ENCODE assay signal across 8 cellular contexts in genomic region chr1:5975133-5975880, GRCh38. TPM values are rescaled to one million over a fixed set of nuclear protein-coding genes. Genes with fewer than 3 reads are reported as not detected.
A peak's percentile ranks its signal among the peaks of the same experiment; 100 is the strongest.
DNase-seq lines count a peak whose midpoint lies in the region; ATAC-seq and TF ChIP-seq lines count a peak whose summit lies in the region.

No MANE protein-coding gene starts in this region.

- no peak for TF ChIP-seq EP300 in ovary (IDR thresholded peaks at IDR 0.05)

- POLR2A ChIA-PET in BJ (lab: Charles Lee): no interaction called here

- H3K4me3 Mint-ChIP-seq in activated naive CD4-positive, alpha-beta T cell treated with anti-CD3 and anti-CD28 coated beads for 36 hours: no peak overlapping the region

- ATAC-seq in GM21515 (IDR thresholded peaks at IDR 0.05; ENCODE audit: unreplicated experiment) (no peak), HG02798 (IDR thresholded peaks at IDR 0.05; ENCODE audit: poor library complexity, unreplicated experiment) (no peak)

- CTCF ChIA-PET in BJ (lab: Yijun Ruan, JAX): interaction anchor here (0.6 to 5.9 kb wide), 11 partner anchors 9 to 1325 kb away, joined by 3 to 44 read pairs (median 4); no protein-coding TSS in a partner anchor
- CTCF ChIA-PET in activated naive CD4-positive, alpha-beta T cell treated with anti-CD3 and anti-CD28 coated beads for 36 hours (lab: Charles Lee): no interaction called here

- H3K9me3 ChIP-seq in ovary: no peaks in the 10 kb centered on the region

- H3K36me3 ChIP-seq in BJ (ENCODE audit: control insufficient read depth, insufficient read depth, low read length): no peaks in the 10 kb centered on the region
- no peaks in the 10 kb centered on the region for H3K36me3 ChIP-seq in ovary

- H3K9me3 Mint-ChIP-seq in activated naive CD4-positive, alpha-beta T cell treated with anti-CD3 and anti-CD28 coated beads for 36 hours: no peaks in the 10 kb centered on the region

- DNase-seq in BJ (ENCODE audit: low read depth) (no peak), GM20000 (ENCODE audit: low spot score) (peak; percentile 58), NOMO-1 (lab: John Stamatoyannopoulos, UW; ENCODE audit: unreplicated experiment in 2 of 2) (peak; percentile 64 to 74), germinal center (ENCODE audit: low spot score) (peak; percentile 44), ovary (peak; percentile 48 to 82 (median 63))
- DNase-seq in activated naive CD4-positive, alpha-beta T cell treated with anti-CD3 and anti-CD28 coated beads for 36 hours: peak; percentile 42

- WGBS in ovary, 3 donors: 62 to 73% (median 65%) methylated on average over 17 of the region's 17 CpGs

- H3K4me1 ChIP-seq in ovary (ENCODE audit: insufficient read depth): no peaks in the 10 kb centered on the region

- H3K27ac Mint-ChIP-seq in activated naive CD4-positive, alpha-beta T cell treated with anti-CD3 and anti-CD28 coated beads for 36 hours: no peak overlapping the region

- H3K4me3 ChIP-seq in BJ (ENCODE audit: low read depth, low read length): no peak overlapping the region
- no peak overlapping the region for H3K4me3 ChIP-seq in ovary

- no peaks in the 10 kb centered on the region for H3K27me3 Mint-ChIP-seq in activated naive CD4-positive, alpha-beta T cell treated with anti-CD3 and anti-CD28 coated beads for 36 hours (ENCODE audit: low read depth)

- intact Hi-C loops in activated naive CD4-positive, alpha-beta T cell treated with anti-CD3 and anti-CD28 coated beads for 36 hours (cut with micrococcal nuclease): no loop called here
- intact Hi-C loops in ovary (cut with DNase I): loop anchor here in 2 of 4 donors (5.0 to 10.0 kb wide), 3 partner anchors 463 to 1321 kb away; partner anchors contain the start of gene AJAP1 (in 1 of the 2)

- peaks cover 8% of the 10 kb centered on the region for H3K36me3 Mint-ChIP-seq in activated naive CD4-positive, alpha-beta T cell treated with anti-CD3 and anti-CD28 coated beads for 36 hours (ENCODE audit: low read depth)

- TF ChIP-seq CTCF in BJ (IDR thresholded peaks at IDR 0.05; ENCODE audit: insufficient read depth, low read depth, low read length): peak; percentile 89
- TF ChIP-seq CTCF in GM20000 (IDR thresholded peaks at IDR 0.05; ENCODE audit: extremely low read depth, missing control alignments): peak; percentile 65
- TF ChIP-seq CTCF in ovary (IDR thresholded peaks at IDR 0.05): peak; percentile 51 to 66 (median 55)

- no peak for TF ChIP-seq POLR2A in ovary (IDR thresholded peaks at IDR 0.05)

- H3K27me3 ChIP-seq in BJ (ENCODE audit: control insufficient read depth, insufficient read depth, low read length): no peaks in the 10 kb centered on the region
- no peaks in the 10 kb centered on the region for H3K27me3 ChIP-seq in ovary

- peaks cover 4% of the 10 kb centered on the region for H3K4me1 Mint-ChIP-seq in activated naive CD4-positive, alpha-beta T cell treated with anti-CD3 and anti-CD28 coated beads for 36 hours (ENCODE audit: low read depth)

- H3K27ac ChIP-seq in ovary: no peak overlapping the region

RNA-seq across cellular contexts. Expression of gene NPHP4, which starts 16.9 kb away (rescaled TPM):
- 1.8 and 4.3 TPM in 2 replicates for polyA plus RNA-seq in BJ (2011; rRNA removed)
- 5.1 and 5.5 TPM in 2 replicates for polyA minus RNA-seq in BJ (2011; rRNA and poly(A)+ RNA removed)
- 10 to 100 TPM; 10.7 to 11.2 TPM for total RNA-seq in activated naive CD4-positive, alpha-beta T cell treated with anti-CD3 and anti-CD28 coated beads for 36 hours
- 10 to 100 TPM in 6 of 7 donors, 1 to 10 TPM in 1; 7.9 to 20.8 (median 11.0) TPM for total RNA-seq in ovary
- polyA plus RNA-seq in ovary: 1 to 10 TPM; 1.5 to 5.7 TPM
